In genomic region chr12:120261951-120262851, GRCh38 we compare ENCODE assay signal across 6 cellular contexts. TPM values are rescaled to one million over a fixed set of nuclear protein-coding genes. Genes with fewer than 3 reads are reported as not detected.
DNase-seq lines count a peak whose midpoint lies in the region; ATAC-seq and TF ChIP-seq lines count a peak whose summit lies in the region.

No MANE protein-coding gene starts in this region.

- intact Hi-C loops in adrenal gland (cut with DNase I): no loop called here

- peak overlapping the region in 1 of 4 donors; percentile 90 for H3K4me3 ChIP-seq in adrenal gland
- peak overlapping the region in 1 of 2 donors; percentile 63 for H3K4me3 ChIP-seq in mucosa of rectum (ENCODE audit: low read length in 2 of 2)

- 60 to 65% (median 61%) methylated on average over 7 to 10 of the region's 10 CpGs for WGBS in adrenal gland, 4 donors

- no peaks in the 10 kb centered on the region for H3K27me3 ChIP-seq in adrenal gland
- H3K27me3 ChIP-seq in mucosa of rectum (ENCODE audit: control insufficient read depth in 2 of 2, insufficient read depth in 2 of 2, low read length in 2 of 2): no peaks in the 10 kb centered on the region

- H3K27ac ChIP-seq in adrenal gland: peak overlapping the region in 4 of 5 donors; percentile 0 to 98 (median 90)
- H3K27ac ChIP-seq in mucosa of rectum (ENCODE audit: low read depth in 2 of 2, low read length in 2 of 2): peak overlapping the region; percentile 53 to 75

- H3K9me3 ChIP-seq in adrenal gland (replicated peaks in 1 of 3): no peaks in the 10 kb centered on the region
- H3K9me3 ChIP-seq in mucosa of rectum (ENCODE audit: control insufficient read depth in 2 of 2, low read length in 2 of 2): no peaks in the 10 kb centered on the region

- peak overlapping the region in 1 of 2 donors; percentile 14 for H3K9ac ChIP-seq in mucosa of rectum (ENCODE audit: low read depth in 1 of 2, low read length in 2 of 2)

- TF ChIP-seq POLR2A in adrenal gland (IDR thresholded peaks at IDR 0.05): no peak

- TF ChIP-seq CTCF in adrenal gland (IDR thresholded peaks at IDR 0.05): no peak

- H3K36me3 ChIP-seq in adrenal gland (replicated peaks in 1 of 2) (no peaks in the 10 kb centered on the region), mucosa of rectum (ENCODE audit: control insufficient read depth in 2 of 2, insufficient read depth in 2 of 2, low read length in 2 of 2) (no peaks in the 10 kb centered on the region)

- DNase-seq in EL (peak; percentile 73), adrenal gland (no peak), NOMO-1 treated with dmso at 0.1 percent for 144 hours (lab: John Stamatoyannopoulos, UW; ENCODE audit: unreplicated experiment) (no peak)

- ATAC-seq in GM19351 (IDR thresholded peaks at IDR 0.05; ENCODE audit: unreplicated experiment) (no peak), GM21737 (IDR thresholded peaks at IDR 0.05; ENCODE audit: unreplicated experiment) (no peak)

- H3K4me1 ChIP-seq in adrenal gland (replicated peaks in 1 of 2) (peaks cover 49 to 74% of the 10 kb centered on the region in 2 donors), mucosa of rectum (ENCODE audit: control insufficient read depth in 2 of 2, insufficient read depth in 2 of 2, low read length in 2 of 2) (peaks cover 36 to 48% of the 10 kb centered on the region in 2 donors)

RNA-seq across cellular contexts. Expression of gene PXN, which starts 3.3 kb away (rescaled TPM):
- total RNA-seq in adrenal gland: 100 to 1,000 TPM in 4 of 8 donors, 10 to 100 TPM in 4; 45.3 to 156 (median 85.7) TPM
- 100 to 1,000 TPM in 2 of 3 donors, 10 to 100 TPM in 1; 79.9 to 142 (median 123) TPM for polyA plus RNA-seq in adrenal gland

RNA-seq across cellular contexts. Expression of gene RNU4-2, which starts 29.5 kb away (rescaled TPM):
- 1,000 to 10,000 TPM in 4 of 8 donors, under 1 TPM in 4; under 0.01 to 8,354 (median 2,408) TPM for total RNA-seq in adrenal gland
- polyA plus RNA-seq in adrenal gland: not detected

RNA-seq across cellular contexts. Expression of gene RNU4-1, which starts 30.8 kb away (rescaled TPM):
- total RNA-seq in adrenal gland: 1,000 to 10,000 TPM in 4 of 8 donors, under 1 TPM in 3, not detected in 1; under 0.01 to 2,678 (median 1,544) TPM
- polyA plus RNA-seq in adrenal gland: not detected

RNA-seq across cellular contexts. Expression of gene SIRT4, which starts 39.9 kb away (rescaled TPM):
- total RNA-seq in adrenal gland: 10 to 100 TPM in 1 of 8 donors, 1 to 10 TPM in 7; 1.9 to 10.3 (median 5.4) TPM
- 1 to 10 TPM; 2.9 to 5.1 (median 3.6) TPM for polyA plus RNA-seq in adrenal gland
